22 cellular contexts compared by ENCODE assay signal in genomic region chr6:154861825-154862224, GRCh38.
"Had no signal": no experiment of that assay in that cellular context is flagged by ENCODE, and none has a peak within 500 bp of the region (broad histone marks: within the 10 kb centered on the region; RNA-seq: fewer than 3 reads in every experiment).

No MANE protein-coding gene starts in this region.

- H3K27ac ChIP-seq: adrenal gland, cardiac muscle cell, dorsolateral prefrontal cortex, hepatocyte, tibial artery, uterus had no signal

- H3K4me3 ChIP-seq: adrenal gland, cardiac muscle cell, dorsolateral prefrontal cortex, hepatocyte, mucosa of descending colon, tibial artery, uterus had no signal

- H3K4me1 ChIP-seq: adrenal gland, uterus had no signal

- H3K36me3 ChIP-seq: adrenal gland, cardiac muscle cell, tibial artery, uterus had no signal

- H3K9me3 ChIP-seq: adrenal gland, mucosa of descending colon, tibial artery, uterus had no signal

- H3K4me2 ChIP-seq: hepatocyte had no signal

- H2AFZ ChIP-seq: hepatocyte had no signal

- DNase-seq: activated B cell treated with CpG ODN at 0.5 μM for 24 hours; activated CD4-positive, alpha-beta T cell treated with anti-CD3 and anti-CD28 coated beads for 48 hours; activated CD8-positive, alpha-beta memory T cell treated with anti-CD3 and anti-CD28 coated beads, Interleukin-2, amount 50 U/mL, for 4 hours; activated CD8-positive, alpha-beta T cell treated with anti-CD3 and anti-CD28 coated beads, Interleukin-2, amount 10 ng/mL, durations not matched to agents 7 days and 5 days; activated effector memory CD4-positive, alpha-beta T cell treated with anti-CD3 and anti-CD28 coated beads, Interleukin-2, amount 50 U/mL, for 16 hours; activated T-cell treated with anti-CD3 and anti-CD28 coated beads, Interleukin-2, amount 50 U/mL, for 48 hours; adrenal gland; dorsolateral prefrontal cortex; left ventricle myocardium superior; mucosa of descending colon; naive thymus-derived CD4-positive, alpha-beta T cell; right cardiac atrium; small intestine; stimulated activated CD4-positive, alpha-beta T cell treated with anti-CD3 and anti-CD28 coated beads, Interleukin-4, amount 100 ng/mL, for 24 hours; stimulated activated naive CD4-positive, alpha-beta T cell; tibial artery; uterus had no signal

- H3K27me3 ChIP-seq: adrenal gland, cardiac muscle cell, dorsolateral prefrontal cortex, hepatocyte, tibial artery, uterus had no signal

- ATAC-seq: activated CD8-positive, alpha-beta T cell treated with anti-CD3 and anti-CD28 coated beads, Interleukin-2, amount 10 ng/mL, durations not matched to agents 7 days and 5 days; esophagus mucosa; left ventricle myocardium superior; mucosa of descending colon; naive thymus-derived CD4-positive, alpha-beta T cell; right cardiac atrium had no signal

- FAIRE-seq: endometrium, keratinocyte, small intestine had no signal
